ENCODE assay signal across 18 cellular contexts in genomic region chr16:54116126-54116525, GRCh38.
"Had no signal": no experiment of that assay in that cellular context is flagged by ENCODE, and none has a peak within 500 bp of the region (broad histone marks: within the 10 kb centered on the region; RNA-seq: fewer than 3 reads in every experiment).

No MANE protein-coding gene starts in this region.

- ATAC-seq: activated naive CD8-positive, alpha-beta T cell treated with anti-CD3 and anti-CD28 coated beads, Interleukin-2, amount 50 U/mL, for 24 hours; left colon; mucosa of descending colon; naive thymus-derived CD8-positive, alpha-beta T cell; stimulated activated effector memory CD8-positive, alpha-beta T cell treated with anti-CD3 and anti-CD28 coated beads, Interleukin-12 subunit alpha, Interleukin-12 subunit beta, amount 100 ng/mL, for 72 hours had no signal

- H3K27me3 Mint-ChIP-seq: activated B cell treated with CpG ODN at 0.5 μM for 24 hours; activated CD4-positive, alpha-beta T cell treated with anti-CD3 and anti-CD28 coated beads, Interleukin-2, amount 10 ng/mL, durations not matched to agents 7 days and 5 days; activated naive CD8-positive, alpha-beta T cell treated with anti-CD3 and anti-CD28 coated beads, Interleukin-2, amount 50 U/mL, for 24 hours; naive thymus-derived CD8-positive, alpha-beta T cell had no signal

- DNase-seq: activated B cell treated with CpG ODN at 0.5 μM for 24 hours; activated CD4-positive, alpha-beta T cell treated with anti-CD3 and anti-CD28 coated beads, Interleukin-2, amount 10 ng/mL, durations not matched to agents 7 days and 5 days; activated CD8-positive, alpha-beta memory T cell treated with anti-CD3 and anti-CD28 coated beads for 24 hours; activated naive CD4-positive, alpha-beta T cell treated with Interleukin-2 at 50 U/mL for 16 hours; activated naive CD8-positive, alpha-beta T cell treated with anti-CD3 and anti-CD28 coated beads, Interleukin-2, amount 50 U/mL, for 24 hours; central memory CD4-positive, alpha-beta T cell; cortex of kidney; effector memory CD4-positive, alpha-beta T cell; immature natural killer cell; left colon; mucosa of descending colon; naive thymus-derived CD8-positive, alpha-beta T cell; nucleus accumbens; right lobe of liver; tibial artery; uterus had no signal

- H3K4me1 Mint-ChIP-seq: activated B cell treated with CpG ODN at 0.5 μM for 24 hours; activated CD4-positive, alpha-beta T cell treated with anti-CD3 and anti-CD28 coated beads, Interleukin-2, amount 10 ng/mL, durations not matched to agents 7 days and 5 days; activated naive CD8-positive, alpha-beta T cell treated with anti-CD3 and anti-CD28 coated beads, Interleukin-2, amount 50 U/mL, for 24 hours; immature natural killer cell; stimulated activated effector memory CD8-positive, alpha-beta T cell treated with anti-CD3 and anti-CD28 coated beads, Interleukin-12 subunit alpha, Interleukin-12 subunit beta, amount 100 ng/mL, for 72 hours had no signal

- H3K27ac Mint-ChIP-seq: activated B cell treated with CpG ODN at 0.5 μM for 24 hours; activated CD4-positive, alpha-beta T cell treated with anti-CD3 and anti-CD28 coated beads, Interleukin-2, amount 10 ng/mL, durations not matched to agents 7 days and 5 days; activated naive CD8-positive, alpha-beta T cell treated with anti-CD3 and anti-CD28 coated beads, Interleukin-2, amount 50 U/mL, for 24 hours; naive thymus-derived CD8-positive, alpha-beta T cell; progenitor cell of endocrine pancreas; stimulated activated effector memory CD8-positive, alpha-beta T cell treated with anti-CD3 and anti-CD28 coated beads, Interleukin-12 subunit alpha, Interleukin-12 subunit beta, amount 100 ng/mL, for 72 hours had no signal

- H3K9me3 Mint-ChIP-seq: activated B cell treated with CpG ODN at 0.5 μM for 24 hours; activated CD4-positive, alpha-beta T cell treated with anti-CD3 and anti-CD28 coated beads, Interleukin-2, amount 10 ng/mL, durations not matched to agents 7 days and 5 days; activated naive CD8-positive, alpha-beta T cell treated with anti-CD3 and anti-CD28 coated beads, Interleukin-2, amount 50 U/mL, for 24 hours; immature natural killer cell; naive thymus-derived CD8-positive, alpha-beta T cell; stimulated activated effector memory CD8-positive, alpha-beta T cell treated with anti-CD3 and anti-CD28 coated beads, Interleukin-12 subunit alpha, Interleukin-12 subunit beta, amount 100 ng/mL, for 72 hours had no signal

- H3K4me3 Mint-ChIP-seq: activated B cell treated with CpG ODN at 0.5 μM for 24 hours; activated CD4-positive, alpha-beta T cell treated with anti-CD3 and anti-CD28 coated beads, Interleukin-2, amount 10 ng/mL, durations not matched to agents 7 days and 5 days; activated naive CD8-positive, alpha-beta T cell treated with anti-CD3 and anti-CD28 coated beads, Interleukin-2, amount 50 U/mL, for 24 hours; immature natural killer cell; naive thymus-derived CD8-positive, alpha-beta T cell; stimulated activated effector memory CD8-positive, alpha-beta T cell treated with anti-CD3 and anti-CD28 coated beads, Interleukin-12 subunit alpha, Interleukin-12 subunit beta, amount 100 ng/mL, for 72 hours had no signal
